Comparison of ENCODE assay signal across 1 cellular context in the genomic region with DNA sequence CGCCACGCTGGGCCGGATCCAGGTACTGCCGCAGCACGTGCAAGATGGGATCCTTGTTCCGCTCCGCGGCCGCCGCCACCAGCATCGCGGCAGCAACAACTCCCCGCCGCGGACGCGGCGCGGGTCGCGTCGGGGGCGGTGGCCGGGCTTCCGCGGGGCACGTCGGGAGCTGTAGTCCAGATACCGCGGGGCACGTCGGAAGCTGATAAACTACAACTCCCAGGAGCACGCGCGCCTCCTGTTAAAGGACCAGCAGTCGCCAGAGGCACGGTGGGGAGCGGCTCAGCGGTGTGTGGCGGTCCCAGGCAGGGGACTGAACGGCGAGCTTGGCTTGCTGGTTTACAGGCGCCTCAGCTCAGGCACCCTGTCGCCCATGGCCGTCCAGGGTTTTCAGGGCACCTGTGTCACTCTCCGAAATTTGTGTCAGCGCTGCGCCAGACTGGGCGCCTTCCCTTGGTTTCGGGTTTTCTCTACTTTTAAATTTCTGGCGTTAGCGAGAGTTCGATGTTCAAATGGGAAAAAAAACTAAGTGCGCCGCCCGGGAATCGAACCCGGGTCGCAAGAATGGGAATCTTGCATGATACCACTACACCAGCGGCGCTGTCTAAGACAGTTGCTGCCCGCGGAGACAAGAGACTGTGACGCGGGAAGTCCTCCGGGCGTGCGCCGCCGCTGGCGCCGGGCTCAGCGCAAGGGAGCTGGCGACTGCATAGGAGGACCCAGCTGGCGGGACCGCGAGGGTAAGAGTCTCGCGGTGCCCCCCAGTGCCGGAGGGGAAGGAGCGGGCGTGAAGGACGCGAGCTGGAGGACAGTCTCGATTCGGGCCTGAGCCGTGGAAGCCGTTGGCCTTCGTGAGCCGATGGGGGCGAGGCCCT.
TF ChIP-seq lines count a peak whose summit lies in the region.

TSS of gene METTL26 (minus strand) at position 100 of the 875 bp plus-strand sequence. CDS start at position 85, 15 bp downstream.

TF ChIP-seq in GM12878, 131 proteins besides CTCF, POLR2A, EP300 and RAD21 (continued from another document and continues in another):
- TF ChIP-seq ZNF207 (IDR thresholded peaks at IDR 0.05; ENCODE audit: borderline replicate concordance) (peak; percentile 94; the same call in 1 of the 2 replicates), RBBP5 (conservative IDR thresholded peaks at IDR 0.05) (no peak), CHD1 (IDR thresholded peaks at IDR 0.05; ENCODE audit: low read depth, low read length) (no peak), JUNB (IDR thresholded peaks at IDR 0.05) (no peak), NR2C1 (IDR thresholded peaks at IDR 0.05) (peak; percentile 87), ZBTB4 (CRISPR knock-in tag; IDR thresholded peaks at IDR 0.05) (no peak), LARP7 (IDR thresholded peaks at IDR 0.05) (peak; percentile 73; the same call in 1 of the 2 replicates), NKRF (conservative IDR thresholded peaks at IDR 0.05) (peak; percentile 93), ZNF217 (IDR thresholded peaks at IDR 0.05) (no peak), ATF3 (IDR thresholded peaks at IDR 0.05; ENCODE audit: borderline replicate concordance, extremely low read depth, low read depth, low read length) (no peak), MTA3 (IDR thresholded peaks at IDR 0.05; ENCODE audit: borderline replicate concordance, low read length) (no peak), ZNF274 (IDR thresholded peaks at IDR 0.05; ENCODE audit: insufficient read depth, insufficient read length) (no peak), BRCA1 (IDR thresholded peaks at IDR 0.05; ENCODE audit: low read depth, low read length) (no peak), SPI1 (IDR thresholded peaks at IDR 0.05; ENCODE audit: borderline replicate concordance, insufficient read depth, low read depth, low read length) (no peak; the same call in 1 of the 2 replicates), NBN (IDR thresholded peaks at IDR 0.05) (peak; percentile 89), SUPT20H (IDR thresholded peaks at IDR 0.05; ENCODE audit: borderline replicate concordance, control insufficient read depth, low read depth, low read length) (no peak), CEBPB (IDR thresholded peaks at IDR 0.05; ENCODE audit: borderline replicate concordance in 1 of 2, low read depth in 2 of 2, low read length in 2 of 2) (no peak), TCF3 (IDR thresholded peaks at IDR 0.05; ENCODE audit: borderline replicate concordance, insufficient read depth, low read depth, low read length) (0 out of 2 replicates have a peak, but pooled peaks have one; percentile 47), MEF2A (IDR thresholded peaks at IDR 0.05; ENCODE audit: insufficient read depth, low read depth, low read length) (0 out of 2 replicates have a peak, but pooled peaks have one; percentile 45), SKIL (IDR thresholded peaks at IDR 0.05; ENCODE audit: low read depth, poor library complexity, severe bottlenecking) (peak; percentile 81), RFX5 (IDR thresholded peaks at IDR 0.05; ENCODE audit: low read depth, low read length) (no peak), YY1 (IDR thresholded peaks at IDR 0.05; ENCODE audit: low read depth, low read length) (peak; percentile 76), ZNF24 (IDR thresholded peaks at IDR 0.05) (peak; percentile 100), CREB1 (IDR thresholded peaks at IDR 0.05; ENCODE audit: low read depth) (peak; percentile 76), MXI1 (IDR thresholded peaks at IDR 0.05; ENCODE audit: low read depth, low read length) (peak; percentile 90), IKZF1 (conservative IDR thresholded peaks at IDR 0.05) (peak; percentile 99)
- TF ChIP-seq, protein P1, sequence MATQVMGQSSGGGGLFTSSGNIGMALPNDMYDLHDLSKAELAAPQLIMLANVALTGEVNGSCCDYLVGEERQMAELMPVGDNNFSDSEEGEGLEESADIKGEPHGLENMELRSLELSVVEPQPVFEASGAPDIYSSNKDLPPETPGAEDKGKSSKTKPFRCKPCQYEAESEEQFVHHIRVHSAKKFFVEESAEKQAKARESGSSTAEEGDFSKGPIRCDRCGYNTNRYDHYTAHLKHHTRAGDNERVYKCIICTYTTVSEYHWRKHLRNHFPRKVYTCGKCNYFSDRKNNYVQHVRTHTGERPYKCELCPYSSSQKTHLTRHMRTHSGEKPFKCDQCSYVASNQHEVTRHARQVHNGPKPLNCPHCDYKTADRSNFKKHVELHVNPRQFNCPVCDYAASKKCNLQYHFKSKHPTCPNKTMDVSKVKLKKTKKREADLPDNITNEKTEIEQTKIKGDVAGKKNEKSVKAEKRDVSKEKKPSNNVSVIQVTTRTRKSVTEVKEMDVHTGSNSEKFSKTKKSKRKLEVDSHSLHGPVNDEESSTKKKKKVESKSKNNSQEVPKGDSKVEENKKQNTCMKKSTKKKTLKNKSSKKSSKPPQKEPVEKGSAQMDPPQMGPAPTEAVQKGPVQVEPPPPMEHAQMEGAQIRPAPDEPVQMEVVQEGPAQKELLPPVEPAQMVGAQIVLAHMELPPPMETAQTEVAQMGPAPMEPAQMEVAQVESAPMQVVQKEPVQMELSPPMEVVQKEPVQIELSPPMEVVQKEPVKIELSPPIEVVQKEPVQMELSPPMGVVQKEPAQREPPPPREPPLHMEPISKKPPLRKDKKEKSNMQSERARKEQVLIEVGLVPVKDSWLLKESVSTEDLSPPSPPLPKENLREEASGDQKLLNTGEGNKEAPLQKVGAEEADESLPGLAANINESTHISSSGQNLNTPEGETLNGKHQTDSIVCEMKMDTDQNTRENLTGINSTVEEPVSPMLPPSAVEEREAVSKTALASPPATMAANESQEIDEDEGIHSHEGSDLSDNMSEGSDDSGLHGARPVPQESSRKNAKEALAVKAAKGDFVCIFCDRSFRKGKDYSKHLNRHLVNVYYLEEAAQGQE (IDR thresholded peaks at IDR 0.05; ENCODE audit: low read depth, low read length) = no peak
- TF ChIP-seq, protein P2, sequence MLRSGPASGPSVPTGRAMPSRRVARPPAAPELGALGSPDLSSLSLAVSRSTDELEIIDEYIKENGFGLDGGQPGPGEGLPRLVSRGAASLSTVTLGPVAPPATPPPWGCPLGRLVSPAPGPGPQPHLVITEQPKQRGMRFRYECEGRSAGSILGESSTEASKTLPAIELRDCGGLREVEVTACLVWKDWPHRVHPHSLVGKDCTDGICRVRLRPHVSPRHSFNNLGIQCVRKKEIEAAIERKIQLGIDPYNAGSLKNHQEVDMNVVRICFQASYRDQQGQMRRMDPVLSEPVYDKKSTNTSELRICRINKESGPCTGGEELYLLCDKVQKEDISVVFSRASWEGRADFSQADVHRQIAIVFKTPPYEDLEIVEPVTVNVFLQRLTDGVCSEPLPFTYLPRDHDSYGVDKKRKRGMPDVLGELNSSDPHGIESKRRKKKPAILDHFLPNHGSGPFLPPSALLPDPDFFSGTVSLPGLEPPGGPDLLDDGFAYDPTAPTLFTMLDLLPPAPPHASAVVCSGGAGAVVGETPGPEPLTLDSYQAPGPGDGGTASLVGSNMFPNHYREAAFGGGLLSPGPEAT (IDR thresholded peaks at IDR 0.05; ENCODE audit: low read depth) = peak; percentile 96
- TF ChIP-seq, protein P3, sequence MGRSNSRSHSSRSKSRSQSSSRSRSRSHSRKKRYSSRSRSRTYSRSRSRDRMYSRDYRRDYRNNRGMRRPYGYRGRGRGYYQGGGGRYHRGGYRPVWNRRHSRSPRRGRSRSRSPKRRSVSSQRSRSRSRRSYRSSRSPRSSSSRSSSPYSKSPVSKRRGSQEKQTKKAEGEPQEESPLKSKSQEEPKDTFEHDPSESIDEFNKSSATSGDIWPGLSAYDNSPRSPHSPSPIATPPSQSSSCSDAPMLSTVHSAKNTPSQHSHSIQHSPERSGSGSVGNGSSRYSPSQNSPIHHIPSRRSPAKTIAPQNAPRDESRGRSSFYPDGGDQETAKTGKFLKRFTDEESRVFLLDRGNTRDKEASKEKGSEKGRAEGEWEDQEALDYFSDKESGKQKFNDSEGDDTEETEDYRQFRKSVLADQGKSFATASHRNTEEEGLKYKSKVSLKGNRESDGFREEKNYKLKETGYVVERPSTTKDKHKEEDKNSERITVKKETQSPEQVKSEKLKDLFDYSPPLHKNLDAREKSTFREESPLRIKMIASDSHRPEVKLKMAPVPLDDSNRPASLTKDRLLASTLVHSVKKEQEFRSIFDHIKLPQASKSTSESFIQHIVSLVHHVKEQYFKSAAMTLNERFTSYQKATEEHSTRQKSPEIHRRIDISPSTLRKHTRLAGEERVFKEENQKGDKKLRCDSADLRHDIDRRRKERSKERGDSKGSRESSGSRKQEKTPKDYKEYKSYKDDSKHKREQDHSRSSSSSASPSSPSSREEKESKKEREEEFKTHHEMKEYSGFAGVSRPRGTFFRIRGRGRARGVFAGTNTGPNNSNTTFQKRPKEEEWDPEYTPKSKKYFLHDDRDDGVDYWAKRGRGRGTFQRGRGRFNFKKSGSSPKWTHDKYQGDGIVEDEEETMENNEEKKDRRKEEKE (IDR thresholded peaks at IDR 0.05) = no peak
- TF ChIP-seq, protein P4, sequence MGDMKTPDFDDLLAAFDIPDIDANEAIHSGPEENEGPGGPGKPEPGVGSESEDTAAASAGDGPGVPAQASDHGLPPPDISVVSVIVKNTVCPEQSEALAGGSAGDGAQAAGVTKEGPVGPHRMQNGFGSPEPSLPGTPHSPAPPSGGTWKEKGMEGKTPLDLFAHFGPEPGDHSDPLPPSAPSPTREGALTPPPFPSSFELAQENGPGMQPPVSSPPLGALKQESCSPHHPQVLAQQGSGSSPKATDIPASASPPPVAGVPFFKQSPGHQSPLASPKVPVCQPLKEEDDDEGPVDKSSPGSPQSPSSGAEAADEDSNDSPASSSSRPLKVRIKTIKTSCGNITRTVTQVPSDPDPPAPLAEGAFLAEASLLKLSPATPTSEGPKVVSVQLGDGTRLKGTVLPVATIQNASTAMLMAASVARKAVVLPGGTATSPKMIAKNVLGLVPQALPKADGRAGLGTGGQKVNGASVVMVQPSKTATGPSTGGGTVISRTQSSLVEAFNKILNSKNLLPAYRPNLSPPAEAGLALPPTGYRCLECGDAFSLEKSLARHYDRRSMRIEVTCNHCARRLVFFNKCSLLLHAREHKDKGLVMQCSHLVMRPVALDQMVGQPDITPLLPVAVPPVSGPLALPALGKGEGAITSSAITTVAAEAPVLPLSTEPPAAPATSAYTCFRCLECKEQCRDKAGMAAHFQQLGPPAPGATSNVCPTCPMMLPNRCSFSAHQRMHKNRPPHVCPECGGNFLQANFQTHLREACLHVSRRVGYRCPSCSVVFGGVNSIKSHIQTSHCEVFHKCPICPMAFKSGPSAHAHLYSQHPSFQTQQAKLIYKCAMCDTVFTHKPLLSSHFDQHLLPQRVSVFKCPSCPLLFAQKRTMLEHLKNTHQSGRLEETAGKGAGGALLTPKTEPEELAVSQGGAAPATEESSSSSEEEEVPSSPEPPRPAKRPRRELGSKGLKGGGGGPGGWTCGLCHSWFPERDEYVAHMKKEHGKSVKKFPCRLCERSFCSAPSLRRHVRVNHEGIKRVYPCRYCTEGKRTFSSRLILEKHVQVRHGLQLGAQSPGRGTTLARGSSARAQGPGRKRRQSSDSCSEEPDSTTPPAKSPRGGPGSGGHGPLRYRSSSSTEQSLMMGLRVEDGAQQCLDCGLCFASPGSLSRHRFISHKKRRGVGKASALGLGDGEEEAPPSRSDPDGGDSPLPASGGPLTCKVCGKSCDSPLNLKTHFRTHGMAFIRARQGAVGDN (IDR thresholded peaks at IDR 0.05) = 0 out of 2 replicates have a peak, but pooled peaks have one; percentile 79
